In genomic region chr5:27341342-27341741, GRCh38 we compare ENCODE assay signal across 22 cellular contexts.
"Had no signal": no experiment of that assay in that cellular context is flagged by ENCODE, and none has a peak within 500 bp of the region (broad histone marks: within the 10 kb centered on the region; RNA-seq: fewer than 3 reads in every experiment).

No MANE protein-coding gene starts in this region.

- FAIRE-seq: bronchial epithelial cell had no signal

- DNase-seq: activated B cell treated with CpG ODN at 0.5 μM for 24 hours; activated CD4-positive, alpha-beta T cell treated with anti-CD3 and anti-CD28 coated beads for 1 hour; activated CD4-positive, alpha-beta T cell treated with anti-CD3 and anti-CD28 coated beads, Interleukin-2, amount 10 ng/mL, durations not matched to agents 24 days and 14 days; activated CD4-positive, alpha-beta T cell treated with anti-CD3 and anti-CD28 coated beads, Interleukin-2, amount 50 U/mL, for 48 hours; activated CD8-positive, alpha-beta memory T cell treated with anti-CD3 and anti-CD28 coated beads for 24 hours; activated effector memory CD4-positive, alpha-beta T cell treated with anti-CD3 and anti-CD28 coated beads, Interleukin-2, amount 50 U/mL, for 16 hours; activated naive CD4-positive, alpha-beta T cell treated with Interleukin-2 at 50 U/mL for 16 hours; activated naive CD8-positive, alpha-beta T cell treated with anti-CD3 and anti-CD28 coated beads, Interleukin-2, amount 50 U/mL, for 24 hours; activated T-cell treated with anti-CD3 and anti-CD28 coated beads, Interleukin-2, amount 50 U/mL, for 4 hours; amniotic stem cell; body of pancreas; central memory CD4-positive, alpha-beta T cell; Kasumi-1; KBM-7; NCI-H2029; NCI-H524 treated with DMSO at 0.1 percent for 48 hours; Peyer's patch; SHP77; T-helper 17 cell; T-helper 9 cell had no signal

- H3K4me3 Mint-ChIP-seq: activated B cell treated with CpG ODN at 0.5 μM for 24 hours; activated CD4-positive, alpha-beta T cell treated with anti-CD3 and anti-CD28 coated beads, Interleukin-2, amount 10 ng/mL, durations not matched to agents 24 days and 14 days; activated naive CD8-positive, alpha-beta T cell treated with anti-CD3 and anti-CD28 coated beads, Interleukin-2, amount 50 U/mL, for 24 hours; activated T-cell treated with anti-CD3 and anti-CD28 coated beads, Interleukin-2, amount 50 U/mL, for 4 hours; T-helper 17 cell had no signal

- H3K27ac Mint-ChIP-seq: activated B cell treated with CpG ODN at 0.5 μM for 24 hours; activated CD4-positive, alpha-beta T cell treated with anti-CD3 and anti-CD28 coated beads, Interleukin-2, amount 10 ng/mL, durations not matched to agents 24 days and 14 days; activated naive CD4-positive, alpha-beta T cell treated with anti-CD3 and anti-CD28 coated beads, Interleukin-2, amount 50 U/mL, for 72 hours; activated naive CD8-positive, alpha-beta T cell treated with anti-CD3 and anti-CD28 coated beads, Interleukin-2, amount 50 U/mL, for 24 hours; T-helper 17 cell had no signal

- H3K27me3 Mint-ChIP-seq: activated B cell treated with CpG ODN at 0.5 μM for 24 hours; activated CD4-positive, alpha-beta T cell treated with anti-CD3 and anti-CD28 coated beads, Interleukin-2, amount 10 ng/mL, durations not matched to agents 24 days and 14 days; activated naive CD8-positive, alpha-beta T cell treated with anti-CD3 and anti-CD28 coated beads, Interleukin-2, amount 50 U/mL, for 24 hours; T-helper 17 cell had no signal

- H3K4me1 Mint-ChIP-seq: activated B cell treated with CpG ODN at 0.5 μM for 24 hours; activated CD4-positive, alpha-beta T cell treated with anti-CD3 and anti-CD28 coated beads, Interleukin-2, amount 10 ng/mL, durations not matched to agents 24 days and 14 days; activated naive CD8-positive, alpha-beta T cell treated with anti-CD3 and anti-CD28 coated beads, Interleukin-2, amount 50 U/mL, for 24 hours; T-helper 17 cell had no signal
